Comparison of ENCODE assay signal across 18 cellular contexts in genomic region chr18:74230922-74231714, GRCh38.
DNase-seq lines count a peak whose midpoint lies in the region; ATAC-seq, FAIRE-seq and TF ChIP-seq lines count a peak whose summit lies in the region.
"Had no signal": no experiment of that assay in that cellular context is flagged by ENCODE, and none has a peak within 500 bp of the region (broad histone marks: within the 10 kb centered on the region; RNA-seq: fewer than 3 reads in every experiment).

No MANE protein-coding gene starts in this region.

- H4K5ac ChIP-seq in H1 (ENCODE audit: insufficient read length, low read depth, low read length) = no peak overlapping the region

- no peak overlapping the region for H3K56ac ChIP-seq in H1 (replicated peaks; ENCODE audit: insufficient read length, low read depth, low read length)

- no peak for TF ChIP-seq POLR2A in H1 (IDR thresholded peaks at IDR 0.05; ENCODE audit: control extremely low read depth in 1 of 2, low read depth in 2 of 2, low read length in 2 of 2)

- TF ChIP-seq RAD21 in H1 (IDR thresholded peaks at IDR 0.05 in 1 of 2, conservative IDR thresholded peaks at IDR 0.05 in 1 of 2; ENCODE audit: low read depth in 2 of 2, low read length in 2 of 2) = no peak

- intact Hi-C loops in left lung (cut with DNase I) = no loop called here

- no peaks in the 10 kb centered on the region; the same call in 1 of the 2 replicates for H3K79me1 ChIP-seq in H1 (ENCODE audit: low read depth, low read length)

- H2BK20ac ChIP-seq in H1 (ENCODE audit: low read length) = no peak overlapping the region

- no peak overlapping the region for H3K4me3 ChIP-seq in H1 (ENCODE audit: extremely low read depth in 1 of 4, insufficient read depth in 2 of 4, low read depth in 3 of 4, low read length in 4 of 4)
- H3K4me3 ChIP-seq in left lung = no peak overlapping the region
- H3K4me3 ChIP-seq in subcutaneous abdominal adipose tissue (ENCODE audit: low read depth in 1 of 5, low read length in 5 of 5) = peak overlapping the region in 1 of 5 donors; percentile 1
- H3K4me3 ChIP-seq: BLaER1, GM12878 had no signal

- H2BK5ac ChIP-seq in H1 (ENCODE audit: low read depth, low read length) = no peak overlapping the region

- H2BK12ac ChIP-seq in H1 (ENCODE audit: low read depth, low read length) = no peak overlapping the region

- 91% methylated on average over 7 of the region's 7 CpGs; no CpG with 5 or more reads in 1 of the 2 experiments for WGBS in H1 (ENCODE audit: extremely low coverage in 1 of 2, insufficient coverage in 1 of 2, insufficient read length in 1 of 2, insufficient replicate concordance in 2 of 2, low coverage in 1 of 2, low lambda C conversion rate in 2 of 2, missing lambda C conversion rate in 1 of 2), 2 experiments

- ATAC-seq in left lung = peak; percentile 45
- ATAC-seq: GM12878 had no signal

- H4K8ac ChIP-seq in H1 (ENCODE audit: extremely low read depth, insufficient read depth, low read length) = no peak overlapping the region

- H3K9ac ChIP-seq in H1 (replicated peaks in 1 of 4; ENCODE audit: extremely low read depth in 1 of 4, low read depth in 3 of 4, low read length in 3 of 4) (no peak overlapping the region; a peak in 1 of 7 replicates), subcutaneous abdominal adipose tissue (ENCODE audit: low read length in 5 of 5) (no peak overlapping the region)
- H3K9ac ChIP-seq: BLaER1 had no signal

- no peak overlapping the region for H2BK120ac ChIP-seq in H1 (replicated peaks; ENCODE audit: low read depth, low read length)

- H4K91ac ChIP-seq in H1 (replicated peaks; ENCODE audit: insufficient read length, low read length) = peak overlapping the region; percentile 48

- no peaks in the 10 kb centered on the region for H3K36me3 ChIP-seq in H1 (ENCODE audit: control insufficient read depth in 2 of 4, insufficient read depth in 4 of 4, low read length in 3 of 4)
- H3K36me3 ChIP-seq in left lung = no peaks in the 10 kb centered on the region
- H3K36me3 ChIP-seq in subcutaneous abdominal adipose tissue (ENCODE audit: control insufficient read depth in 5 of 5, insufficient read depth in 5 of 5, low read length in 5 of 5) = no peaks in the 10 kb centered on the region
- H3K36me3 ChIP-seq: BLaER1 had no signal

- H3K23me2 ChIP-seq in H1 (ENCODE audit: low read depth, low read length) = no peaks in the 10 kb centered on the region

- DNase-seq in DMS53 (lab: John Stamatoyannopoulos, UW) (peak; percentile 22), DMS53 treated with DMSO at 0.1 percent for 48 hours (lab: John Stamatoyannopoulos, UW; ENCODE audit: unreplicated experiment) (no peak), H1 (ENCODE audit: low read depth in 1 of 2, low spot score in 2 of 2) (no peak), left lung (no peak), NCI-H345 treated with DMSO at 0.1 percent for 48 hours (lab: John Stamatoyannopoulos, UW; ENCODE audit: unreplicated experiment) (no peak), NCI-H526 treated with DMSO at 0.1 percent for 48 hours (lab: John Stamatoyannopoulos, UW) (no peak), substantia nigra (lab: John Stamatoyannopoulos, UW) (no peak)
- DNase-seq: CD8-positive, alpha-beta memory T cell; GDM1; IMR-90; Kasumi-1; NCI-H1105; NCI-H1694 treated with DMSO at 0.1 percent for 48 hours; NCI-H345 had no signal

- no peaks in the 10 kb centered on the region for H4K20me1 ChIP-seq in H1 (replicated peaks in 1 of 2; ENCODE audit: control insufficient read depth in 1 of 2, insufficient read depth in 2 of 2, low read length in 2 of 2)
- H4K20me1 ChIP-seq: BLaER1 had no signal

- no peak overlapping the region for H3K4ac ChIP-seq in H1 (replicated peaks; ENCODE audit: insufficient read length, low read depth, low read length)

- no peak for TF ChIP-seq EP300 in H1 (IDR thresholded peaks at IDR 0.05; ENCODE audit: borderline replicate concordance in 1 of 2, low read depth in 2 of 2, low read length in 2 of 2)

- no peak for TF ChIP-seq CTCF in H1 (IDR thresholded peaks at IDR 0.05; ENCODE audit: control extremely low read depth in 1 of 3, insufficient read depth in 1 of 3, low read depth in 1 of 3, low read length in 3 of 3)
- no peak for TF ChIP-seq CTCF in left lung (IDR thresholded peaks at IDR 0.05)

- no peak overlapping the region for H3K23ac ChIP-seq in H1 (ENCODE audit: insufficient read length)

- H2AFZ ChIP-seq in H1 (ENCODE audit: low read length) = no peak overlapping the region

- CTCF ChIA-PET in H1 (lab: Charles Lee; ENCODE audit: partially characterized antibody) = interaction anchor here (0.7 to 1.0 kb wide), 2 partner anchors 56 to 111 kb away, joined by 3 to 4 read pairs; no protein-coding TSS in a partner anchor

- no peak overlapping the region for H3K14ac ChIP-seq in H1 (ENCODE audit: insufficient read length)

- no peak overlapping the region for H2AK5ac ChIP-seq in H1 (ENCODE audit: low read depth, low read length)

- H3K4me2 ChIP-seq in H1 (ENCODE audit: insufficient read depth in 1 of 2, low read depth in 2 of 2, low read length in 2 of 2) = no peak overlapping the region
- H3K4me2 ChIP-seq: BLaER1 had no signal

- H3K9me3 ChIP-seq in H1 (ENCODE audit: insufficient read depth in 2 of 2, low read depth in 1 of 2, low read length in 1 of 2) (no peaks in the 10 kb centered on the region), left lung (no peaks in the 10 kb centered on the region), subcutaneous abdominal adipose tissue (ENCODE audit: control insufficient read depth in 5 of 5, low read length in 5 of 5) (no peaks in the 10 kb centered on the region)
- H3K9me3 ChIP-seq: BLaER1 had no signal

- H3K79me2 ChIP-seq in H1 (ENCODE audit: control insufficient read depth in 1 of 2, insufficient read depth in 2 of 2, low read length in 2 of 2) = no peaks in the 10 kb centered on the region

- FAIRE-seq in H1 (lab: Jason Lieb, UNC) = no peak
- FAIRE-seq: GM12878 had no signal

- no peak overlapping the region for H2BK15ac ChIP-seq in H1 (ENCODE audit: low read length)

- H3K4me1 ChIP-seq in H1 (replicated peaks in 1 of 4; ENCODE audit: control insufficient read depth in 3 of 4, insufficient read depth in 4 of 4, low read length in 3 of 4) (no peaks in the 10 kb centered on the region), left lung (peaks cover 11 to 16% of the 10 kb centered on the region in 2 donors), subcutaneous abdominal adipose tissue (ENCODE audit: control insufficient read depth in 5 of 5, insufficient read depth in 5 of 5, low read length in 5 of 5) (peaks cover 0 to 30% (median 26%) of the 10 kb centered on the region in 5 donors)
- H3K4me1 ChIP-seq: BLaER1 had no signal

- H3K27ac ChIP-seq in H1 (ENCODE audit: low read depth, low read length) = no peak overlapping the region
- no peak overlapping the region for H3K27ac ChIP-seq in left lung
- peak overlapping the region; percentile 44 for H3K27ac ChIP-seq in subcutaneous abdominal adipose tissue (ENCODE audit: low read depth, low read length)
- H3K27ac ChIP-seq in substantia nigra (ENCODE audit: low read depth, low read length, poor library complexity, severe bottlenecking) = no peak overlapping the region
- H3K27ac ChIP-seq: 22Rv1, BLaER1 had no signal

- H3K27me3 ChIP-seq in H1 (replicated peaks in 1 of 4; ENCODE audit: control insufficient read depth in 3 of 4, extremely low read depth in 1 of 4, insufficient read depth in 3 of 4, low read length in 3 of 4) (no peaks in the 10 kb centered on the region), left lung (no peaks in the 10 kb centered on the region), subcutaneous abdominal adipose tissue (ENCODE audit: control insufficient read depth in 5 of 5, insufficient read depth in 4 of 5, low read length in 5 of 5) (no peaks in the 10 kb centered on the region)
- H3K27me3 ChIP-seq: BLaER1 had no signal

- POLR2A ChIA-PET in H1 (lab: Charles Lee; ENCODE audit: partially characterized antibody) = no interaction called here

- no peak overlapping the region for H3K18ac ChIP-seq in H1 (ENCODE audit: extremely low read depth, low read length)

TF ChIP-seq in H1, 55 proteins besides CTCF, POLR2A, EP300 and RAD21 (continues in another document):
- no peak for TF ChIP-seq TAF1 (IDR thresholded peaks at IDR 0.05; ENCODE audit: low read depth, low read length)
- TF ChIP-seq BCL11A (IDR thresholded peaks at IDR 0.05; ENCODE audit: low read depth in 2 of 2, low read length in 2 of 2) = no peak
- TF ChIP-seq CBX5 (IDR thresholded peaks at IDR 0.05; ENCODE audit: low read depth, low read length) = no peak
- no peak for TF ChIP-seq GTF2F1 (IDR thresholded peaks at IDR 0.05; ENCODE audit: borderline replicate concordance, low read depth, low read length)
